18 cellular contexts compared by ENCODE assay signal in genomic region chr19:4366666-4367335, GRCh38. TPM values are rescaled to one million over a fixed set of nuclear protein-coding genes. Genes with fewer than 3 reads are reported as not detected.
DNase-seq lines count a peak whose midpoint lies in the region; ATAC-seq and TF ChIP-seq lines count a peak whose summit lies in the region.
"Had no signal": no experiment of that assay in that cellular context is flagged by ENCODE, and none has a peak within 500 bp of the region (broad histone marks: within the 10 kb centered on the region; RNA-seq: fewer than 3 reads in every experiment).

No MANE protein-coding gene starts in this region.

- no peaks in the 10 kb centered on the region for H3K27me3 Mint-ChIP-seq in activated naive CD4-positive, alpha-beta T cell treated with anti-CD3 and anti-CD28 coated beads, Interleukin-2, amount 10 ng/mL, durations not matched to agents 7 days and 5 days
- H3K27me3 Mint-ChIP-seq in activated naive CD8-positive, alpha-beta T cell treated with anti-CD3 and anti-CD28 coated beads, Interleukin-2, amount 10 ng/mL, durations not matched to agents 7 days and 5 days, result no peaks in the 10 kb centered on the region
- H3K27me3 Mint-ChIP-seq in natural killer cell (ENCODE audit: low read depth in 2 of 2), result no peaks in the 10 kb centered on the region
- H3K27me3 Mint-ChIP-seq: T-helper 17 cell had no signal

- no peak for TF ChIP-seq POLR2A in vagina (IDR thresholded peaks at IDR 0.05)

- peaks cover 27% of the 10 kb centered on the region for H3K36me3 Mint-ChIP-seq in activated naive CD4-positive, alpha-beta T cell treated with anti-CD3 and anti-CD28 coated beads, Interleukin-2, amount 10 ng/mL, durations not matched to agents 7 days and 5 days
- H3K36me3 Mint-ChIP-seq in activated naive CD8-positive, alpha-beta T cell treated with anti-CD3 and anti-CD28 coated beads, Interleukin-2, amount 10 ng/mL, durations not matched to agents 7 days and 5 days, result peaks cover 13% of the 10 kb centered on the region
- no peaks in the 10 kb centered on the region for H3K36me3 Mint-ChIP-seq in natural killer cell

- H3K4me1 ChIP-seq in vagina, result peaks cover 49% of the 10 kb centered on the region

- DNase-seq in activated naive CD4-positive, alpha-beta T cell treated with anti-CD3 and anti-CD28 coated beads, Interleukin-2, amount 10 ng/mL, durations not matched to agents 7 days and 5 days, result no peak
- DNase-seq in activated naive CD4-positive, alpha-beta T cell treated with anti-CD3 and anti-CD28 coated beads, Interleukin-2, amount 50 U/mL, for 16 hours, result no peak
- DNase-seq in activated naive CD8-positive, alpha-beta T cell treated with anti-CD3 and anti-CD28 coated beads, Interleukin-2, amount 10 ng/mL, durations not matched to agents 7 days and 5 days, result peak; percentile 31
- no peak for DNase-seq in natural killer cell
- no peak for DNase-seq in vagina (ENCODE audit: extremely low spot score in 2 of 2)
- DNase-seq in NCI-H345 (lab: John Stamatoyannopoulos, UW), result no peak
- no peak for DNase-seq in hippocampal formation (lab: John Stamatoyannopoulos, UW)
- DNase-seq: DND-41; foreskin fibroblast; MG63; NCI-H146; NCI-H82; SIG-M5; stimulated activated naive CD4-positive, alpha-beta T cell treated with Interleukin-2 at 50 U/mL for 16 hours; T-helper 17 cell; thyroid gland had no signal

- peak overlapping the region; percentile 97 for H3K27ac Mint-ChIP-seq in activated naive CD4-positive, alpha-beta T cell treated with anti-CD3 and anti-CD28 coated beads, Interleukin-2, amount 10 ng/mL, durations not matched to agents 7 days and 5 days
- H3K27ac Mint-ChIP-seq in activated naive CD8-positive, alpha-beta T cell treated with anti-CD3 and anti-CD28 coated beads, Interleukin-2, amount 10 ng/mL, durations not matched to agents 7 days and 5 days, result no peak overlapping the region
- peak overlapping the region; percentile 93 for H3K27ac Mint-ChIP-seq in natural killer cell
- H3K27ac Mint-ChIP-seq: GM23338, T-helper 17 cell had no signal

- ATAC-seq in activated naive CD8-positive, alpha-beta T cell treated with anti-CD3 and anti-CD28 coated beads, Interleukin-2, amount 10 ng/mL, durations not matched to agents 7 days and 5 days (ENCODE audit: low read depth), result no peak
- ATAC-seq in natural killer cell (no peak), GM18861 (IDR thresholded peaks at IDR 0.05; ENCODE audit: unreplicated experiment) (no peak)
- ATAC-seq: GM23338, T-helper 17 cell had no signal

- POLR2A ChIA-PET in activated naive CD8-positive, alpha-beta T cell treated with anti-CD3 and anti-CD28 coated beads, Interleukin-2, amount 10 ng/mL, durations not matched to agents 7 days and 5 days (lab: Charles Lee), result interaction anchor here (1.3 to 1.6 kb wide), 2 partner anchors 10 to 33 kb away, joined by 3 to 4 read pairs; partner anchors contain the start of gene SH3GL1

- no peak overlapping the region for H3K4me3 ChIP-seq in vagina
- H3K4me3 ChIP-seq: GM23338, MG63, thyroid gland had no signal

- intact Hi-C loops in natural killer cell (cut with micrococcal nuclease) (no loop called here), vagina (cut with DNase I) (no loop called here)

- TF ChIP-seq CTCF in natural killer cell (IDR thresholded peaks at IDR 0.05) (no peak), vagina (IDR thresholded peaks at IDR 0.05) (no peak)

- H3K27me3 ChIP-seq in vagina, result no peaks in the 10 kb centered on the region
- H3K27me3 ChIP-seq: MG63, thyroid gland had no signal

- H3K9me3 Mint-ChIP-seq in activated naive CD4-positive, alpha-beta T cell treated with anti-CD3 and anti-CD28 coated beads, Interleukin-2, amount 10 ng/mL, durations not matched to agents 7 days and 5 days, result no peaks in the 10 kb centered on the region
- no peaks in the 10 kb centered on the region for H3K9me3 Mint-ChIP-seq in activated naive CD8-positive, alpha-beta T cell treated with anti-CD3 and anti-CD28 coated beads, Interleukin-2, amount 10 ng/mL, durations not matched to agents 7 days and 5 days
- no peaks in the 10 kb centered on the region for H3K9me3 Mint-ChIP-seq in natural killer cell
- H3K9me3 Mint-ChIP-seq: GM23338 had no signal

- CTCF ChIA-PET in activated naive CD4-positive, alpha-beta T cell treated with anti-CD3 and anti-CD28 coated beads, Interleukin-2, amount 10 ng/mL, durations not matched to agents 7 days and 5 days (lab: Charles Lee), result interaction anchor here (1.8 to 4.1 kb wide), 2 partner anchors 14 to 34 kb away, joined by 5 to 16 read pairs; partner anchors contain the start of gene SH3GL1

- peaks cover 51% of the 10 kb centered on the region for H3K4me1 Mint-ChIP-seq in activated naive CD4-positive, alpha-beta T cell treated with anti-CD3 and anti-CD28 coated beads, Interleukin-2, amount 10 ng/mL, durations not matched to agents 7 days and 5 days
- H3K4me1 Mint-ChIP-seq in activated naive CD8-positive, alpha-beta T cell treated with anti-CD3 and anti-CD28 coated beads, Interleukin-2, amount 10 ng/mL, durations not matched to agents 7 days and 5 days, result peaks cover 28% of the 10 kb centered on the region
- H3K4me1 Mint-ChIP-seq in natural killer cell, result peaks cover 24 to 41% of the 10 kb centered on the region in 2 donors

- H3K4me3 Mint-ChIP-seq in activated naive CD4-positive, alpha-beta T cell treated with anti-CD3 and anti-CD28 coated beads, Interleukin-2, amount 10 ng/mL, durations not matched to agents 7 days and 5 days, result no peak overlapping the region
- no peak overlapping the region for H3K4me3 Mint-ChIP-seq in activated naive CD8-positive, alpha-beta T cell treated with anti-CD3 and anti-CD28 coated beads, Interleukin-2, amount 10 ng/mL, durations not matched to agents 7 days and 5 days
- H3K4me3 Mint-ChIP-seq in natural killer cell, result no peak overlapping the region
- H3K4me3 Mint-ChIP-seq: GM23338, T-helper 17 cell had no signal

- no peaks in the 10 kb centered on the region for H3K9me3 ChIP-seq in vagina
- H3K9me3 ChIP-seq: MG63, thyroid gland had no signal

- H3K36me3 ChIP-seq in vagina, result peaks cover 0 to 40% of the 10 kb centered on the region in 2 donors

- H3K27ac ChIP-seq in vagina, result peak overlapping the region; percentile 15
- H3K27ac ChIP-seq: thyroid gland had no signal

RNA-seq across cellular contexts. Expression of gene MPND, which starts 23.4 kb away (rescaled TPM):
- total RNA-seq in activated naive CD8-positive, alpha-beta T cell treated with anti-CD3 and anti-CD28 coated beads, Interleukin-2, amount 10 ng/mL, durations not matched to agents 7 days and 5 days, result 10 to 100 TPM; 23.7 to 26.2 TPM
- 10 to 100 TPM; 30.4 to 38.4 (median 31.1) TPM for total RNA-seq in natural killer cell
- 10.1 TPM for total RNA-seq in vagina

RNA-seq across cellular contexts. Expression of gene STAP2, which starts 28.2 kb away (rescaled TPM):
- 1 to 10 TPM; 8.4 to 8.8 TPM for total RNA-seq in activated naive CD8-positive, alpha-beta T cell treated with anti-CD3 and anti-CD28 coated beads, Interleukin-2, amount 10 ng/mL, durations not matched to agents 7 days and 5 days
- total RNA-seq in natural killer cell (1 to 10 TPM; 1.4 to 3.3 (median 2.0) TPM), vagina (29.2 TPM)

RNA-seq across cellular contexts. Expression of gene SH3GL1, which starts 33.5 kb away (rescaled TPM):
- total RNA-seq in activated naive CD8-positive, alpha-beta T cell treated with anti-CD3 and anti-CD28 coated beads, Interleukin-2, amount 10 ng/mL, durations not matched to agents 7 days and 5 days, result 10 to 100 TPM; 54.6 to 56.8 TPM
- total RNA-seq in natural killer cell (10 to 100 TPM; 43.9 to 55.7 (median 49.2) TPM), vagina (65.6 TPM)

RNA-seq across cellular contexts. Expression of gene CHAF1A, which starts 35.6 kb away (rescaled TPM):
- 10 to 100 TPM; 77.0 to 79.1 TPM for total RNA-seq in activated naive CD8-positive, alpha-beta T cell treated with anti-CD3 and anti-CD28 coated beads, Interleukin-2, amount 10 ng/mL, durations not matched to agents 7 days and 5 days
- total RNA-seq in natural killer cell (10 to 100 TPM; 34.4 to 40.8 (median 35.2) TPM), vagina (21.4 TPM)
